ENCODE assay signal across 12 cellular contexts in genomic region chr17:18323007-18323406, GRCh38. TPM values are rescaled to one million over a fixed set of nuclear protein-coding genes. Genes with fewer than 3 reads are reported as not detected.
DNase-seq lines count a peak whose midpoint lies in the region; ATAC-seq, FAIRE-seq and TF ChIP-seq lines count a peak whose summit lies in the region.
"Had no signal": no experiment of that assay in that cellular context is flagged by ENCODE, and none has a peak within 500 bp of the region (broad histone marks: within the 10 kb centered on the region; RNA-seq: fewer than 3 reads in every experiment).

No MANE protein-coding gene starts in this region.

- 75% methylated on average over 2 of the region's 3 CpGs for WGBS in HepG2 (ENCODE audit: low lambda C conversion rate)
- WGBS in trophoblast cell (ENCODE audit: extremely low coverage, insufficient coverage, insufficient read length): no CpG with 5 or more reads among the region's 3 CpGs

- no peak overlapping the region for H4K12ac ChIP-seq in trophoblast cell (ENCODE audit: low read depth, low read length)

- H3K9me3 ChIP-seq in Karpas-422 (ENCODE audit: low read length) (no peaks in the 10 kb centered on the region), HepG2 (ENCODE audit: low read length) (no peaks in the 10 kb centered on the region), trophoblast cell (ENCODE audit: insufficient read depth, low read depth, low read length) (peaks cover 7% of the 10 kb centered on the region)

- BruUV-seq in HepG2 (replicated peaks; lab: Mats Ljungman, UMichigan): no TSS peak

- TF ChIP-seq RAD21 in HepG2 (CRISPR knock-in tag; IDR thresholded peaks at IDR 0.05): no peak

- peak; percentile 25 for ATAC-seq in HepG2
- ATAC-seq: effector memory CD8-positive, alpha-beta T cell had no signal

- H2AK5ac ChIP-seq in trophoblast cell (ENCODE audit: low read length): no peak overlapping the region

- H3K79me2 ChIP-seq in Karpas-422 (ENCODE audit: low read length) (peaks cover 26% of the 10 kb centered on the region), HepG2 (ENCODE audit: insufficient read depth, low read length) (peaks cover 26% of the 10 kb centered on the region), trophoblast cell (ENCODE audit: control insufficient read depth, insufficient read depth, low read length, poor library complexity) (no peaks in the 10 kb centered on the region)

- H3K4me3 ChIP-seq in Karpas-422 (ENCODE audit: low read length) (no peak overlapping the region), astrocyte of the cerebellum (ENCODE audit: low read depth, low read length) (no peak overlapping the region), HepG2 (replicated peaks in 1 of 3; ENCODE audit: insufficient read depth in 1 of 3, low read depth in 2 of 3, low read length in 3 of 3) (no peak overlapping the region), trophoblast cell (ENCODE audit: low read depth, low read length) (no peak overlapping the region)

- no peaks in the 10 kb centered on the region for H3K79me1 ChIP-seq in trophoblast cell (ENCODE audit: low read length)

- FAIRE-seq in HepG2 (lab: Jason Lieb, UNC): no peak

- H3K4ac ChIP-seq in trophoblast cell (ENCODE audit: low read depth, low read length): no peak overlapping the region

- intact Hi-C loops in HepG2 (cut with micrococcal nuclease; ENCODE audit: unreplicated experiment): no loop called here

- in situ Hi-C loops in astrocyte of the cerebellum (cut with HindIII; ENCODE audit: low sequenced_read_pairs) (no loop called here), HepG2 (cut with HindIII; ENCODE audit: extremely low pct_ligation_motif_present, low pct_unique_long_range_greater_than_20kb) (no loop called here)

- TF ChIP-seq CTCF in astrocyte of the cerebellum (IDR thresholded peaks at IDR 0.05; ENCODE audit: low read depth, low read length, missing control alignments) (peak; percentile 16), HepG2 (CRISPR knock-in tag; IDR thresholded peaks at IDR 0.05) (no peak)

- no peak overlapping the region for H3K4me2 ChIP-seq in Karpas-422 (ENCODE audit: low read depth, low read length, poor library complexity, severe bottlenecking)
- no peak overlapping the region for H3K4me2 ChIP-seq in HepG2 (ENCODE audit: low read depth, low read length)
- H3K4me2 ChIP-seq in trophoblast cell (ENCODE audit: low read length): no peak overlapping the region

- no peaks in the 10 kb centered on the region for H3K9me2 ChIP-seq in Karpas-422 (replicated peaks; ENCODE audit: insufficient read depth, low read length)

- CTCF ChIA-PET in HepG2 (lab: Yijun Ruan, JAX; ENCODE audit: low intra/inter-chr PET ratio, low total read pairs): no interaction called here

- no peak overlapping the region for H3K23ac ChIP-seq in trophoblast cell (ENCODE audit: low read length)

- no peak for TF ChIP-seq EP300 in HepG2 (IDR thresholded peaks at IDR 0.05; ENCODE audit: low read depth in 2 of 2, low read length in 2 of 2)
- no peak for TF ChIP-seq EP300 in HepG2 (CRISPR knock-in tag; IDR thresholded peaks at IDR 0.05; ENCODE audit: borderline replicate concordance)

- no peak overlapping the region for H2BK12ac ChIP-seq in trophoblast cell (ENCODE audit: low read length)

- no peak overlapping the region for H4K91ac ChIP-seq in trophoblast cell (ENCODE audit: low read depth, low read length)

- H3K27ac ChIP-seq in Karpas-422 (ENCODE audit: low read length) (no peak overlapping the region), HepG2 (ENCODE audit: extremely low read length, insufficient read depth, low read length) (no peak overlapping the region), trophoblast cell (ENCODE audit: low read depth, low read length) (no peak overlapping the region)
- H3K27ac ChIP-seq: 22Rv1 had no signal

- POLR2A ChIA-PET in HepG2 (lab: Yijun Ruan, JAX): no interaction called here

- no peaks in the 10 kb centered on the region for H3K27me3 ChIP-seq in Karpas-422 (ENCODE audit: low read length)
- H3K27me3 ChIP-seq in HepG2 (ENCODE audit: control insufficient read depth in 1 of 2, insufficient read depth in 2 of 2, low read length in 2 of 2): no peaks in the 10 kb centered on the region
- H3K27me3 ChIP-seq in trophoblast cell (ENCODE audit: insufficient read depth, low read length): no peaks in the 10 kb centered on the region

- TF ChIP-seq POLR2A in HepG2 (IDR thresholded peaks at IDR 0.05; ENCODE audit: insufficient read depth in 1 of 2, low read depth in 2 of 2, low read length in 2 of 2): no peak

- no peak overlapping the region for H3K18ac ChIP-seq in trophoblast cell (ENCODE audit: low read length)

- no peak overlapping the region for H4K8ac ChIP-seq in trophoblast cell (ENCODE audit: low read depth, low read length)

- H2AFZ ChIP-seq in Karpas-422 (ENCODE audit: low read length) (no peak overlapping the region), HepG2 (ENCODE audit: low read length) (no peak overlapping the region), trophoblast cell (ENCODE audit: insufficient read depth, low read length, poor library complexity) (no peak overlapping the region)

- H3K9ac ChIP-seq in Karpas-422 (ENCODE audit: low read length) (no peak overlapping the region), HepG2 (ENCODE audit: insufficient read depth, low read depth, low read length) (no peak overlapping the region), trophoblast cell (ENCODE audit: low read length) (no peak overlapping the region)

- H3K4me1 ChIP-seq in Karpas-422 (ENCODE audit: low read length) (peaks cover 22% of the 10 kb centered on the region), HepG2 (ENCODE audit: insufficient read depth, low read length) (peaks cover 31% of the 10 kb centered on the region), trophoblast cell (ENCODE audit: control insufficient read depth in 1 of 2, insufficient read depth in 2 of 2, low read length in 2 of 2) (peaks cover 0 to under 1% of the 10 kb centered on the region in 2 experiments)

- DNase-seq in DMS 273 (lab: John Stamatoyannopoulos, UW; ENCODE audit: unreplicated experiment): peak; percentile 16
- DNase-seq in DMS 273 treated with DMSO at 0.1 percent for 48 hours (lab: John Stamatoyannopoulos, UW): no peak
- DNase-seq in Karpas-422: peak; percentile 70
- no peak for DNase-seq in astrocyte of the cerebellum (ENCODE audit: low read depth)
- DNase-seq in HepG2 (ENCODE audit: low spot score): no peak
- no peak for DNase-seq in activated effector memory CD4-positive, alpha-beta T cell treated with Interleukin-2 at 50 U/mL for 16 hours
- no peak for DNase-seq in trophoblast cell
- DNase-seq in NAMALWA (ENCODE audit: low spot score): no peak
- DNase-seq: effector memory CD8-positive, alpha-beta T cell; NCI-H1417 treated with DMSO at 0.1 percent for 48 hours had no signal

- no peak overlapping the region for H2BK5ac ChIP-seq in trophoblast cell (ENCODE audit: low read depth, low read length, poor library complexity)

- no peak overlapping the region for H3K14ac ChIP-seq in trophoblast cell (ENCODE audit: low read length)

- no peaks in the 10 kb centered on the region; the same call in 1 of the 2 replicates for H3K36me3 ChIP-seq in Karpas-422 (ENCODE audit: insufficient read depth, low read length)
- peaks cover 26 to 48% of the 10 kb centered on the region in 2 experiments for H3K36me3 ChIP-seq in HepG2 (replicated peaks in 1 of 2; ENCODE audit: control insufficient read depth in 1 of 2, insufficient read depth in 2 of 2, low read length in 2 of 2)
- H3K36me3 ChIP-seq in trophoblast cell (ENCODE audit: control insufficient read depth in 1 of 2, insufficient read depth in 2 of 2, low read length in 2 of 2): peaks cover 45 to 47% of the 10 kb centered on the region in 2 experiments

- no peak overlapping the region for H2BK120ac ChIP-seq in trophoblast cell (ENCODE audit: insufficient read depth, low read length, poor library complexity)

- H4K20me1 ChIP-seq in Karpas-422 (ENCODE audit: insufficient read depth, low read depth, low read length) (peaks cover 17% of the 10 kb centered on the region; the same call in 1 of the 2 replicates), HepG2 (ENCODE audit: insufficient read depth, low read length) (peaks cover 16% of the 10 kb centered on the region)

RNA-seq across cellular contexts. Expression of gene SMCR8, which starts 7.9 kb away (rescaled TPM):
- total RNA-seq in Karpas-422 (2014; rRNA removed; shearing (Covaris generic); ENCODE audit: low replicate concordance): 12.7 and 14.4 TPM in 2 replicates
- total RNA-seq in HepG2 (2016; rRNA removed; fragmentation: Illumina TruSeq; extraction: Trizol): 11.8 and 16.6 TPM in 2 replicates
- total RNA-seq in HepG2 (2016; cell fraction: cytosol; rRNA removed; fragmentation: Illumina TruSeq; extraction: Trizol; ENCODE audit: low read depth): 1.3 and 1.4 TPM in 2 replicates
- 11.9 and 13.2 TPM in 2 replicates for total RNA-seq in HepG2 (2016; cell fraction: insoluble cytoplasmic fraction; rRNA removed; fragmentation: Illumina TruSeq; extraction: Trizol)
- total RNA-seq in HepG2 (2016; cell fraction: membrane; rRNA removed; fragmentation: Illumina TruSeq; extraction: Trizol): 6.2 and 6.5 TPM in 2 replicates
- total RNA-seq in HepG2 (2016; cell fraction: nucleus; rRNA removed; fragmentation: Illumina TruSeq; extraction: Trizol): 11.0 and 13.5 TPM in 2 replicates
- polyA plus RNA-seq in HepG2 (2011; rRNA removed): 7.6 and 7.7 TPM in 2 replicates
- polyA plus RNA-seq in HepG2 (2011; cell fraction: cytosol; rRNA removed): 5.1 and 5.4 TPM in 2 replicates
- polyA plus RNA-seq in HepG2 (2011; cell fraction: nucleus; rRNA removed): 12.3 and 12.5 TPM in 2 replicates
- polyA plus RNA-seq in HepG2 (2012): 7.5 and 8.8 TPM in 2 replicates
- polyA plus RNA-seq in HepG2 (2016; cell fraction: cytosol; fragmentation: Illumina TruSeq; extraction: Trizol; ENCODE audit: low read depth): 0.59 and 0.60 TPM in 2 replicates
- polyA plus RNA-seq in HepG2 (2016; cell fraction: insoluble cytoplasmic fraction; fragmentation: Illumina TruSeq; extraction: Trizol; ENCODE audit: low read depth): 7.3 and 9.5 TPM in 2 replicates
- polyA plus RNA-seq in HepG2 (2016; cell fraction: membrane; fragmentation: Illumina TruSeq; extraction: Trizol; ENCODE audit: low read depth): 1.6 and 1.8 TPM in 2 replicates
- 14.1 and 15.0 TPM in 2 replicates for polyA plus RNA-seq in HepG2 (2016; cell fraction: nucleus; fragmentation: Illumina TruSeq; extraction: Trizol; ENCODE audit: insufficient read depth, low read depth)
- 14.3 and 17.2 TPM in 2 replicates for polyA minus RNA-seq in HepG2 (2011; rRNA and poly(A)+ RNA removed; ENCODE audit: low replicate concordance)
- polyA minus RNA-seq in HepG2 (2011; cell fraction: cytosol; rRNA and poly(A)+ RNA removed): 7.2 and 9.1 TPM in 2 replicates
- polyA minus RNA-seq in HepG2 (2011; cell fraction: nucleus; rRNA and poly(A)+ RNA removed): 17.6 and 19.5 TPM in 2 replicates
- polyA plus RNA-seq in trophoblast cell (2013): 10.4 and 10.8 TPM in 2 replicates

RNA-seq across cellular contexts. Expression of gene TOP3A, which starts 8.2 kb away (rescaled TPM):
- 19.0 and 34.9 TPM in 2 replicates for total RNA-seq in Karpas-422 (2014; rRNA removed; shearing (Covaris generic); ENCODE audit: low replicate concordance)
- total RNA-seq in HepG2 (2016; rRNA removed; fragmentation: Illumina TruSeq; extraction: Trizol): 30.7 and 36.8 TPM in 2 replicates
- 13.1 and 14.9 TPM in 2 replicates for total RNA-seq in HepG2 (2016; cell fraction: cytosol; rRNA removed; fragmentation: Illumina TruSeq; extraction: Trizol; ENCODE audit: low read depth)
- 27.4 and 35.0 TPM in 2 replicates for total RNA-seq in HepG2 (2016; cell fraction: insoluble cytoplasmic fraction; rRNA removed; fragmentation: Illumina TruSeq; extraction: Trizol)
- 17.3 and 17.9 TPM in 2 replicates for total RNA-seq in HepG2 (2016; cell fraction: membrane; rRNA removed; fragmentation: Illumina TruSeq; extraction: Trizol)
- 42.4 and 45.8 TPM in 2 replicates for total RNA-seq in HepG2 (2016; cell fraction: nucleus; rRNA removed; fragmentation: Illumina TruSeq; extraction: Trizol)
- polyA plus RNA-seq in HepG2 (2011; rRNA removed): 15.4 and 16.9 TPM in 2 replicates
- 9.1 and 10.4 TPM in 2 replicates for polyA plus RNA-seq in HepG2 (2011; cell fraction: cytosol; rRNA removed)
- polyA plus RNA-seq in HepG2 (2011; cell fraction: nucleus; rRNA removed): 19.7 and 20.7 TPM in 2 replicates
- 15.1 and 17.3 TPM in 2 replicates for polyA plus RNA-seq in HepG2 (2012)
- polyA plus RNA-seq in HepG2 (2016; cell fraction: cytosol; fragmentation: Illumina TruSeq; extraction: Trizol; ENCODE audit: low read depth): 2.3 and 2.6 TPM in 2 replicates
- 21.2 and 22.7 TPM in 2 replicates for polyA plus RNA-seq in HepG2 (2016; cell fraction: insoluble cytoplasmic fraction; fragmentation: Illumina TruSeq; extraction: Trizol; ENCODE audit: low read depth)
- polyA plus RNA-seq in HepG2 (2016; cell fraction: membrane; fragmentation: Illumina TruSeq; extraction: Trizol; ENCODE audit: low read depth): 6.3 and 6.6 TPM in 2 replicates
- 55.0 and 64.3 TPM in 2 replicates for polyA plus RNA-seq in HepG2 (2016; cell fraction: nucleus; fragmentation: Illumina TruSeq; extraction: Trizol; ENCODE audit: insufficient read depth, low read depth)
- polyA minus RNA-seq in HepG2 (2011; rRNA and poly(A)+ RNA removed; ENCODE audit: low replicate concordance): 49.6 and 93.1 TPM in 2 replicates
- polyA minus RNA-seq in HepG2 (2011; cell fraction: cytosol; rRNA and poly(A)+ RNA removed): 17.6 TPM in 2 replicates
- polyA minus RNA-seq in HepG2 (2011; cell fraction: nucleus; rRNA and poly(A)+ RNA removed): 46.6 and 52.9 TPM in 2 replicates
- polyA plus RNA-seq in trophoblast cell (2013): 18.1 and 19.5 TPM in 2 replicates

RNA-seq across cellular contexts. Expression of gene SHMT1, which starts 40.3 kb away (rescaled TPM):
- 16.7 and 17.7 TPM in 2 replicates for total RNA-seq in Karpas-422 (2014; rRNA removed; shearing (Covaris generic); ENCODE audit: low replicate concordance)
- 48.8 and 58.7 TPM in 2 replicates for total RNA-seq in HepG2 (2016; rRNA removed; fragmentation: Illumina TruSeq; extraction: Trizol)
- total RNA-seq in HepG2 (2016; cell fraction: cytosol; rRNA removed; fragmentation: Illumina TruSeq; extraction: Trizol; ENCODE audit: low read depth): 11.1 and 11.2 TPM in 2 replicates
- total RNA-seq in HepG2 (2016; cell fraction: insoluble cytoplasmic fraction; rRNA removed; fragmentation: Illumina TruSeq; extraction: Trizol): 49.2 and 50.8 TPM in 2 replicates
- 17.5 and 20.3 TPM in 2 replicates for total RNA-seq in HepG2 (2016; cell fraction: membrane; rRNA removed; fragmentation: Illumina TruSeq; extraction: Trizol)
- 31.7 and 35.9 TPM in 2 replicates for total RNA-seq in HepG2 (2016; cell fraction: nucleus; rRNA removed; fragmentation: Illumina TruSeq; extraction: Trizol)
- 19.0 and 21.3 TPM in 2 replicates for polyA plus RNA-seq in HepG2 (2011; rRNA removed)
- polyA plus RNA-seq in HepG2 (2011; cell fraction: cytosol; rRNA removed): 16.7 and 24.0 TPM in 2 replicates
- polyA plus RNA-seq in HepG2 (2011; cell fraction: nucleus; rRNA removed): 24.0 and 28.6 TPM in 2 replicates
- 12.2 and 16.3 TPM in 2 replicates for polyA plus RNA-seq in HepG2 (2012)
- 6.9 TPM in 2 replicates for polyA plus RNA-seq in HepG2 (2016; cell fraction: cytosol; fragmentation: Illumina TruSeq; extraction: Trizol; ENCODE audit: low read depth)
- 54.8 and 66.4 TPM in 2 replicates for polyA plus RNA-seq in HepG2 (2016; cell fraction: insoluble cytoplasmic fraction; fragmentation: Illumina TruSeq; extraction: Trizol; ENCODE audit: low read depth)
- polyA plus RNA-seq in HepG2 (2016; cell fraction: membrane; fragmentation: Illumina TruSeq; extraction: Trizol; ENCODE audit: low read depth): 12.1 and 12.6 TPM in 2 replicates
- polyA plus RNA-seq in HepG2 (2016; cell fraction: nucleus; fragmentation: Illumina TruSeq; extraction: Trizol; ENCODE audit: insufficient read depth, low read depth): 57.4 and 62.8 TPM in 2 replicates
- 38.5 and 58.3 TPM in 2 replicates for polyA minus RNA-seq in HepG2 (2011; rRNA and poly(A)+ RNA removed; ENCODE audit: low replicate concordance)
- 12.9 and 14.2 TPM in 2 replicates for polyA minus RNA-seq in HepG2 (2011; cell fraction: cytosol; rRNA and poly(A)+ RNA removed)
- 19.5 and 30.6 TPM in 2 replicates for polyA minus RNA-seq in HepG2 (2011; cell fraction: nucleus; rRNA and poly(A)+ RNA removed)
- 22.6 and 22.7 TPM in 2 replicates for polyA plus RNA-seq in trophoblast cell (2013)

RNA-seq across cellular contexts. Expression of gene EVPLL, which starts 54.6 kb away (rescaled TPM):
- total RNA-seq in Karpas-422 (2014; rRNA removed; shearing (Covaris generic); ENCODE audit: low replicate concordance): not detected in 2 replicates
- 0.07 TPM in 1 of 2 replicates, not detected in the other for total RNA-seq in HepG2 (2016; rRNA removed; fragmentation: Illumina TruSeq; extraction: Trizol)
- total RNA-seq in HepG2 (2016; cell fraction: cytosol; rRNA removed; fragmentation: Illumina TruSeq; extraction: Trizol; ENCODE audit: low read depth): not detected in 2 replicates
- 0.11 TPM in 1 of 2 replicates, not detected in the other for total RNA-seq in HepG2 (2016; cell fraction: insoluble cytoplasmic fraction; rRNA removed; fragmentation: Illumina TruSeq; extraction: Trizol)
- total RNA-seq in HepG2 (2016; cell fraction: membrane; rRNA removed; fragmentation: Illumina TruSeq; extraction: Trizol): not detected in 2 replicates
- total RNA-seq in HepG2 (2016; cell fraction: nucleus; rRNA removed; fragmentation: Illumina TruSeq; extraction: Trizol): not detected in 2 replicates
- 0.05 TPM in 1 of 2 replicates, not detected in the other for polyA plus RNA-seq in HepG2 (2011; rRNA removed)
- 0.03 and 0.05 TPM in 2 replicates for polyA plus RNA-seq in HepG2 (2011; cell fraction: cytosol; rRNA removed)
- polyA plus RNA-seq in HepG2 (2011; cell fraction: nucleus; rRNA removed): 0.14 and 0.61 TPM in 2 replicates
- polyA plus RNA-seq in HepG2 (2012): not detected in 2 replicates
- 0.08 TPM in 1 of 2 replicates, not detected in the other for polyA plus RNA-seq in HepG2 (2016; cell fraction: cytosol; fragmentation: Illumina TruSeq; extraction: Trizol; ENCODE audit: low read depth)
- polyA plus RNA-seq in HepG2 (2016; cell fraction: insoluble cytoplasmic fraction; fragmentation: Illumina TruSeq; extraction: Trizol; ENCODE audit: low read depth): not detected in 2 replicates
- polyA plus RNA-seq in HepG2 (2016; cell fraction: membrane; fragmentation: Illumina TruSeq; extraction: Trizol; ENCODE audit: low read depth): not detected in 2 replicates
- 0.29 TPM in 1 of 2 replicates, not detected in the other for polyA plus RNA-seq in HepG2 (2016; cell fraction: nucleus; fragmentation: Illumina TruSeq; extraction: Trizol; ENCODE audit: insufficient read depth, low read depth)
- 1.4 TPM in 1 of 2 replicates, not detected in the other for polyA minus RNA-seq in HepG2 (2011; rRNA and poly(A)+ RNA removed; ENCODE audit: low replicate concordance)
- polyA minus RNA-seq in HepG2 (2011; cell fraction: cytosol; rRNA and poly(A)+ RNA removed): not detected in 2 replicates
- not detected in 2 replicates for polyA minus RNA-seq in HepG2 (2011; cell fraction: nucleus; rRNA and poly(A)+ RNA removed)
- polyA plus RNA-seq in trophoblast cell (2013): 0.01 TPM in 1 of 2 replicates, not detected in the other
- total RNA-seq: T-helper 1 cell treated with Interleukin-12 subunit alpha and Interleukin-12 subunit beta and Interleukin-4 antibody, amounts not matched to agents 30 ng/mL and 1 ng/mL, for 36 hours had no signal

Comparison
In these comparisons a context has a peak if more than half of its experiments do, and no peak if none do; other contexts are left out.
1. DNase-seq: peak in DMS 273 (single experiment) and Karpas-422 (single experiment); none in DMS 273 treated with DMSO at 0.1 percent for 48 hours (single experiment), astrocyte of the cerebellum (single experiment), HepG2 (single experiment), activated effector memory CD4-positive, alpha-beta T cell treated with Interleukin-2 at 50 U/mL for 16 hours (single experiment), trophoblast cell (0 of 2) and NAMALWA (single experiment).